Comparison of ENCODE assay signal across 29 cellular contexts in genomic region chr11:69771466-69771865, GRCh38. TPM values are rescaled to one million over a fixed set of nuclear protein-coding genes. Genes with fewer than 3 reads are reported as not detected.
"Had no signal": no experiment of that assay in that cellular context is flagged by ENCODE, and none has a peak within 500 bp of the region (broad histone marks: within the 10 kb centered on the region; RNA-seq: fewer than 3 reads in every experiment).

No MANE protein-coding gene starts in this region.

- H3K4me3 ChIP-seq: coronary artery, dorsolateral prefrontal cortex, gastrocnemius medialis, heart right ventricle, left ventricle myocardium inferior, lower lobe of right lung, suprapubic skin, thyroid gland had no signal

- H3K36me3 Mint-ChIP-seq: memory B cell; mesothelial cell of epicardium; naive B cell; stimulated activated effector memory CD8-positive, alpha-beta T cell treated with anti-CD3 and anti-CD28 coated beads, Interleukin-12 subunit alpha, Interleukin-12 subunit beta, amount 100 ng/mL, for 72 hours; type B pancreatic cell had no signal

- H3K27ac ChIP-seq: coronary artery, dorsolateral prefrontal cortex, gastrocnemius medialis, heart right ventricle, left ventricle myocardium inferior, lower lobe of right lung, neutrophil, suprapubic skin, thyroid gland had no signal

- H3K4me3 Mint-ChIP-seq: memory B cell; mesothelial cell of epicardium; naive B cell; nephron progenitor cell; stimulated activated effector memory CD8-positive, alpha-beta T cell treated with anti-CD3 and anti-CD28 coated beads, Interleukin-12 subunit alpha, Interleukin-12 subunit beta, amount 100 ng/mL, for 72 hours; type B pancreatic cell had no signal

- H3K9me3 ChIP-seq: gastrocnemius medialis, lower lobe of right lung, neutrophil, suprapubic skin, thyroid gland had no signal

- H3K27ac Mint-ChIP-seq: memory B cell; mesothelial cell of epicardium; naive B cell; nephron progenitor cell; stimulated activated effector memory CD8-positive, alpha-beta T cell treated with anti-CD3 and anti-CD28 coated beads, Interleukin-12 subunit alpha, Interleukin-12 subunit beta, amount 100 ng/mL, for 72 hours; type B pancreatic cell had no signal

- H3K4me1 ChIP-seq: gastrocnemius medialis, lower lobe of right lung, thyroid gland had no signal

- H3K4me1 Mint-ChIP-seq: memory B cell; naive B cell; stimulated activated effector memory CD8-positive, alpha-beta T cell treated with anti-CD3 and anti-CD28 coated beads, Interleukin-12 subunit alpha, Interleukin-12 subunit beta, amount 100 ng/mL, for 72 hours had no signal

- DNase-seq: dorsolateral prefrontal cortex; effector CD8-positive, alpha-beta T cell; gastrocnemius medialis; heart right ventricle; hypothalamus; kidney; left cardiac atrium; left ventricle myocardium inferior; lower lobe of right lung; naive B cell; nephron progenitor cell; posterior cingulate gyrus; right cardiac atrium; stimulated activated CD4-positive, alpha-beta T cell treated with anti-CD3 and anti-CD28 coated beads, Interleukin-4, amount 100 ng/mL, for 1 hour; stimulated activated CD8-positive, alpha-beta memory T cell treated with anti-CD3 and anti-CD28 coated beads, Interleukin-4, amount 100 ng/mL, for 48 hours; stimulated activated naive CD8-positive, alpha-beta T cell treated with anti-CD3 and anti-CD28 coated beads, Interleukin-15, Interleukin-2, amounts not matched to agents 100 U/mL and 50 U/mL, for 24 hours; thyroid gland had no signal

- H3K36me3 ChIP-seq: gastrocnemius medialis, heart right ventricle, left ventricle myocardium inferior, lower lobe of right lung, neutrophil, suprapubic skin, thyroid gland had no signal

- ATAC-seq: esophagus mucosa; gastrocnemius medialis; heart right ventricle; left cardiac atrium; lower lobe of right lung; right cardiac atrium; stimulated activated effector memory CD8-positive, alpha-beta T cell treated with anti-CD3 and anti-CD28 coated beads, Interleukin-12 subunit alpha, Interleukin-12 subunit beta, amount 100 ng/mL, for 72 hours; stimulated activated naive CD8-positive, alpha-beta T cell treated with anti-CD3 and anti-CD28 coated beads, Interleukin-15, Interleukin-2, amounts not matched to agents 100 U/mL and 50 U/mL, for 24 hours had no signal

- H3K9me3 Mint-ChIP-seq: stimulated activated effector memory CD8-positive, alpha-beta T cell treated with anti-CD3 and anti-CD28 coated beads, Interleukin-12 subunit alpha, Interleukin-12 subunit beta, amount 100 ng/mL, for 72 hours had no signal

- FAIRE-seq: endometrium, kidney, urothelium cell line had no signal

RNA-seq across cellular contexts. Expression of gene FGF4, which starts 3.7 kb away (rescaled TPM):
- total RNA-seq: chondrocyte, dorsolateral prefrontal cortex, esophagus mucosa, fibroblast of lung, gastrocnemius medialis, heart right ventricle, kidney, left cardiac atrium, left ventricle myocardium inferior, lower lobe of right lung, mesothelial cell of epicardium, right cardiac atrium, suprapubic skin, thyroid gland had no signal

RNA-seq across cellular contexts. Expression of gene FGF3, which starts 47.8 kb away (rescaled TPM):
- total RNA-seq: chondrocyte, dorsolateral prefrontal cortex, esophagus mucosa, fibroblast of lung, gastrocnemius medialis, heart right ventricle, kidney, left cardiac atrium, left ventricle myocardium inferior, lower lobe of right lung, mesothelial cell of epicardium, right cardiac atrium, suprapubic skin, thyroid gland had no signal
